In the genomic region with DNA sequence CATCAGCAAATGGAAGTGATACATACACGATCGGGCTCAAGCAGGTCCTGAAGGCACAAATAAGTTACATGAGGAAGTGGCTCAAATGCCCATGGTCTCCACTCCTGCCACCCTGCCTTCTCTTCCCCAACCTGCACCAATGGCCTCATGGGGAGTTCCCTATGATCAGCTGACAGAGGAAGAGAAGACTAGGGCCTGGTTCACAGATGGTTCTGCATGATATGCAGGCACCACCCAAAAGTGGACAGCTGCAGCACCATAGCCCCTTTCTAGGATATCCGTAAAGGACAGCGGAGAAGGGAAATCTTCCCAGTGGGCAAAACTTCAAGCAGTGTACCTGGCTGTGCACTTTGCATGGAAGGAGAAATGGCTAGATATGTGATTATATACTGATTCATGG, we compare ENCODE assay signal across 1 cellular context.
TF ChIP-seq lines count a peak whose summit lies in the region.
"Not testable (repeated sequence)": the region's sequence is repeated elsewhere in the genome, so short reads cannot be mapped to it uniquely, and the experiment has no call there.

No MANE protein-coding gene starts in this region.

TF ChIP-seq in K562, 482 proteins besides CTCF, POLR2A, EP300 and RAD21:
- TF ChIP-seq ARID1B (IDR thresholded peaks at IDR 0.05) (peak; percentile 79), TCF3 (CRISPR knock-in tag; IDR thresholded peaks at IDR 0.05) (peak; percentile 79), MTA3 (IDR thresholded peaks at IDR 0.05; ENCODE audit: borderline replicate concordance) (0 out of 2 replicates have a peak, but pooled peaks have one; percentile 36), CTBP1 (IDR thresholded peaks at IDR 0.05; ENCODE audit: borderline replicate concordance) (0 out of 2 replicates have a peak, but pooled peaks have one; percentile 30), NCOR1 (IDR thresholded peaks at IDR 0.05) (peak; percentile 53; the same call in 1 of the 2 replicates), DPF2 (IDR thresholded peaks at IDR 0.05) (peak; percentile 45; the same call in 1 of the 2 replicates), TAL1 (IDR thresholded peaks at IDR 0.05) (peak; percentile 64), EHMT2 (IDR thresholded peaks at IDR 0.05) (0 out of 2 replicates have a peak, but pooled peaks have one; percentile 7), CBFA2T3 (IDR thresholded peaks at IDR 0.05) (peak; percentile 71), TEAD4 (IDR thresholded peaks at IDR 0.05; ENCODE audit: low read length) (0 out of 2 replicates have a peak, but pooled peaks have one; percentile 7), CBFA2T2 (conservative IDR thresholded peaks at IDR 0.05) (peak; percentile 61), TFAP4 (CRISPR knock-in tag; IDR thresholded peaks at IDR 0.05; ENCODE audit: borderline replicate concordance) (peak; percentile 83; the same call in 1 of the 2 replicates), MTA2 (IDR thresholded peaks at IDR 0.05; ENCODE audit: low read depth) (peak; percentile 54), USF2 (CRISPR knock-in tag; IDR thresholded peaks at IDR 0.05) (0 out of 2 replicates have a peak, but pooled peaks have one; percentile 12)
- TF ChIP-seq TEAD4 (CRISPR knock-in tag; IDR thresholded peaks at IDR 0.05; ENCODE audit: borderline replicate concordance), result not testable (repeated sequence)
